9 cellular contexts compared by ENCODE assay signal in genomic region chr2:42967959-42968674, GRCh38.
A peak's percentile ranks its signal among the peaks of the same experiment; 100 is the strongest.
DNase-seq lines count a peak whose midpoint lies in the region; ATAC-seq and TF ChIP-seq lines count a peak whose summit lies in the region.
"Had no signal": no experiment of that assay in that cellular context is flagged by ENCODE, and none has a peak within 500 bp of the region (broad histone marks: within the 10 kb centered on the region; RNA-seq: fewer than 3 reads in every experiment).

No MANE protein-coding gene starts in this region.

- H3K4me3 ChIP-seq in cardiac fibroblast (replicated peaks in 1 of 2; ENCODE audit: low read depth in 2 of 2, low read length in 2 of 2) (no peak overlapping the region), upper lobe of right lung (no peak overlapping the region)
- no peak overlapping the region for H3K4me3 ChIP-seq in effector memory CD4-positive, alpha-beta T cell (ENCODE audit: insufficient read depth, low read depth, low read length, poor library complexity, severe bottlenecking)
- H3K4me3 ChIP-seq: SK-N-MC had no signal

- H3K27me3 Mint-ChIP-seq in activated T-helper 17 cell treated with anti-CD3 and anti-CD28 coated beads, Interleukin-2, amount 50 U/mL, for 72 hours = peaks cover under 1% of the 10 kb centered on the region
- H3K27me3 Mint-ChIP-seq: stimulated activated naive CD8-positive, alpha-beta T cell treated with anti-CD3 and anti-CD28 coated beads, Interleukin-15, Interleukin-2, amounts not matched to agents 100 ng/mL and 50 ng/mL, for 24 hours had no signal

- TF ChIP-seq CTCF in cardiac fibroblast (IDR thresholded peaks at IDR 0.05; ENCODE audit: low read depth, low read length) (no peak), upper lobe of right lung (IDR thresholded peaks at IDR 0.05) (no peak), foreskin keratinocyte (conservative IDR thresholded peaks at IDR 0.05) (no peak)

- no peaks in the 10 kb centered on the region for H3K9me3 Mint-ChIP-seq in activated T-helper 17 cell treated with anti-CD3 and anti-CD28 coated beads, Interleukin-2, amount 50 U/mL, for 72 hours
- H3K9me3 Mint-ChIP-seq: stimulated activated naive CD8-positive, alpha-beta T cell treated with anti-CD3 and anti-CD28 coated beads, Interleukin-15, Interleukin-2, amounts not matched to agents 100 ng/mL and 50 ng/mL, for 24 hours had no signal

- no peak overlapping the region for H3K4me3 Mint-ChIP-seq in activated T-helper 17 cell treated with anti-CD3 and anti-CD28 coated beads, Interleukin-2, amount 50 U/mL, for 72 hours
- H3K4me3 Mint-ChIP-seq: stimulated activated naive CD8-positive, alpha-beta T cell treated with anti-CD3 and anti-CD28 coated beads, Interleukin-15, Interleukin-2, amounts not matched to agents 100 ng/mL and 50 ng/mL, for 24 hours had no signal

- peaks cover 14% of the 10 kb centered on the region for H3K4me1 ChIP-seq in upper lobe of right lung
- H3K4me1 ChIP-seq in effector memory CD4-positive, alpha-beta T cell (ENCODE audit: control insufficient read depth, insufficient read depth, low read length, poor library complexity, severe bottlenecking) = no peaks in the 10 kb centered on the region
- H3K4me1 ChIP-seq in foreskin keratinocyte = peaks cover 19% of the 10 kb centered on the region

- no peak overlapping the region for H3K27ac Mint-ChIP-seq in activated T-helper 17 cell treated with anti-CD3 and anti-CD28 coated beads, Interleukin-2, amount 50 U/mL, for 72 hours
- H3K27ac Mint-ChIP-seq: stimulated activated naive CD8-positive, alpha-beta T cell treated with anti-CD3 and anti-CD28 coated beads, Interleukin-15, Interleukin-2, amounts not matched to agents 100 ng/mL and 50 ng/mL, for 24 hours had no signal

- peak; percentile 13 for DNase-seq in HT1080 (ENCODE audit: low read depth)
- DNase-seq in cardiac fibroblast (ENCODE audit: low read depth in 2 of 2) = peak; percentile 83 to 96
- DNase-seq in mucosa of gallbladder (ENCODE audit: low spot score) = peak; percentile 52
- no peak for DNase-seq in upper lobe of right lung
- DNase-seq in effector memory CD4-positive, alpha-beta T cell = no peak
- no peak for DNase-seq in foreskin keratinocyte

- no peaks in the 10 kb centered on the region for H3K36me3 ChIP-seq in upper lobe of right lung
- no peaks in the 10 kb centered on the region for H3K36me3 ChIP-seq in effector memory CD4-positive, alpha-beta T cell (ENCODE audit: control insufficient read depth, insufficient read depth, low read length)

- H3K27me3 ChIP-seq in upper lobe of right lung (no peaks in the 10 kb centered on the region), foreskin keratinocyte (no peaks in the 10 kb centered on the region)
- no peaks in the 10 kb centered on the region for H3K27me3 ChIP-seq in effector memory CD4-positive, alpha-beta T cell (replicated peaks; ENCODE audit: control insufficient read depth, insufficient read depth, low read length, poor library complexity, severe bottlenecking)

- H3K36me3 Mint-ChIP-seq in activated T-helper 17 cell treated with anti-CD3 and anti-CD28 coated beads, Interleukin-2, amount 50 U/mL, for 72 hours (ENCODE audit: low read depth) = no peaks in the 10 kb centered on the region

- intact Hi-C loops in upper lobe of right lung (cut with DNase I) = no loop called here

- no peak overlapping the region for H3K27ac ChIP-seq in upper lobe of right lung
- H3K27ac ChIP-seq in effector memory CD4-positive, alpha-beta T cell (ENCODE audit: insufficient read depth, low read length, poor library complexity, severe bottlenecking) = no peak overlapping the region
- no peak overlapping the region for H3K27ac ChIP-seq in foreskin keratinocyte
- H3K27ac ChIP-seq: SK-N-MC had no signal

- ATAC-seq in upper lobe of right lung (peak; percentile 43), foreskin keratinocyte (no peak)
- ATAC-seq in activated T-helper 17 cell treated with anti-CD3 and anti-CD28 coated beads, Interleukin-2, amount 50 U/mL, for 72 hours (replicated peaks) = no peak

- no peaks in the 10 kb centered on the region for H3K9me3 ChIP-seq in upper lobe of right lung
- no peaks in the 10 kb centered on the region for H3K9me3 ChIP-seq in effector memory CD4-positive, alpha-beta T cell (ENCODE audit: control insufficient read depth, low read length)

- H3K4me1 Mint-ChIP-seq in activated T-helper 17 cell treated with anti-CD3 and anti-CD28 coated beads, Interleukin-2, amount 50 U/mL, for 72 hours = peaks cover 3% of the 10 kb centered on the region

Comparison
In these comparisons a context has a peak if more than half of its experiments do, and no peak if none do; other contexts are left out.
1. DNase-seq: peak in HT1080 (single experiment), cardiac fibroblast (2 of 2) and mucosa of gallbladder (single experiment); none in upper lobe of right lung (single experiment), effector memory CD4-positive, alpha-beta T cell (0 of 3) and foreskin keratinocyte (0 of 2).